25 cellular contexts compared by ENCODE assay signal in genomic region chr21:31909772-31910470, GRCh38. TPM values are rescaled to one million over a fixed set of nuclear protein-coding genes. Genes with fewer than 3 reads are reported as not detected.
DNase-seq lines count a peak whose midpoint lies in the region; ATAC-seq and TF ChIP-seq lines count a peak whose summit lies in the region.
"Had no signal": no experiment of that assay in that cellular context is flagged by ENCODE, and none has a peak within 500 bp of the region (broad histone marks: within the 10 kb centered on the region; RNA-seq: fewer than 3 reads in every experiment).

No MANE protein-coding gene starts in this region.

- H3K36me3 Mint-ChIP-seq in endothelial cell (ENCODE audit: low read depth, unreplicated experiment): peaks cover 6% of the 10 kb centered on the region
- no peaks in the 10 kb centered on the region for H3K36me3 Mint-ChIP-seq in activated T-helper 2 cell treated with anti-CD3 and anti-CD28 coated beads, Interferon-gamma antibody, Interleukin-2, Interleukin-4, amounts not matched to agents 10 μg/mL and 5 μg/mL and 100 μg/mL, durations not matched to agents 14 hours and 24 hours and 36 hours (ENCODE audit: low read depth)
- H3K36me3 Mint-ChIP-seq: activated naive CD4-positive, alpha-beta T cell treated with anti-CD3 and anti-CD28 coated beads, Interleukin-2, amount 10 ng/mL, durations not matched to agents 7 days and 5 days had no signal

- no peak overlapping the region for H2BK5ac ChIP-seq in neuronal stem cell (ENCODE audit: low read length)

- no peak overlapping the region for H2BK120ac ChIP-seq in neuronal stem cell (ENCODE audit: low read depth, low read length)

- H3K27me3 ChIP-seq in neuronal stem cell (ENCODE audit: control insufficient read depth in 3 of 3, insufficient read depth in 3 of 3, low read depth in 1 of 3, low read length in 3 of 3): no peaks in the 10 kb centered on the region
- H3K27me3 ChIP-seq: adrenal gland, body of pancreas had no signal

- no peaks in the 10 kb centered on the region for H3K27me3 Mint-ChIP-seq in endothelial cell (ENCODE audit: unreplicated experiment)
- H3K27me3 Mint-ChIP-seq in activated T-helper 2 cell treated with anti-CD3 and anti-CD28 coated beads, Interferon-gamma antibody, Interleukin-2, Interleukin-4, amounts not matched to agents 10 μg/mL and 5 μg/mL and 100 μg/mL, durations not matched to agents 14 hours and 24 hours and 36 hours (ENCODE audit: low read depth): peaks cover 19% of the 10 kb centered on the region

- H2BK12ac ChIP-seq in neuronal stem cell (ENCODE audit: low read length): no peak overlapping the region

- H3K27ac ChIP-seq in neuronal stem cell (replicated peaks; ENCODE audit: low read length): peak overlapping the region; percentile 86
- H3K27ac ChIP-seq: A549, adrenal gland, gastroesophageal sphincter, KMS-11 had no signal

- no peak for ATAC-seq in HG03442 (IDR thresholded peaks at IDR 0.05; ENCODE audit: unreplicated experiment)
- ATAC-seq: A549; activated CD8-positive, alpha-beta T cell treated with anti-CD3 and anti-CD28 coated beads for 36 hours; gastroesophageal sphincter; left lobe of liver; stimulated activated naive B cell treated with anti-CD40 and anti-IgM and Interleukin-4, amounts not matched to agents 10 μg/mL and 1 μg/mL and 100 μg/mL, for 72 hours had no signal

- H3K9me3 ChIP-seq in ES-I3 (ENCODE audit: control insufficient read depth, insufficient read depth, low read length) (no peaks in the 10 kb centered on the region), neuronal stem cell (replicated peaks in 1 of 2; ENCODE audit: control insufficient read depth in 2 of 2, insufficient read depth in 1 of 2, low read depth in 1 of 2, low read length in 2 of 2) (peaks cover 5 to 22% of the 10 kb centered on the region in 2 donors)
- H3K9me3 ChIP-seq: A549, adrenal gland, body of pancreas, gastroesophageal sphincter had no signal

- H4K8ac ChIP-seq in neuronal stem cell (ENCODE audit: low read depth, low read length): no peak overlapping the region

- H3K14ac ChIP-seq in neuronal stem cell (ENCODE audit: low read length): no peak overlapping the region

- no peak overlapping the region for H3K18ac ChIP-seq in neuronal stem cell (ENCODE audit: low read length)

- intact Hi-C loops in activated T-helper 2 cell treated with anti-CD3 and anti-CD28 coated beads, Interferon-gamma antibody, Interleukin-2, Interleukin-4, amounts not matched to agents 10 μg/mL and 5 μg/mL and 100 μg/mL, durations not matched to agents 14 hours and 24 hours and 36 hours (cut with micrococcal nuclease): no loop called here

- H3K36me3 ChIP-seq in ES-I3 (ENCODE audit: insufficient read depth, low read length) (no peaks in the 10 kb centered on the region), neuronal stem cell (replicated peaks in 1 of 2; ENCODE audit: control insufficient read depth in 2 of 2, insufficient read depth in 2 of 2, low read length in 2 of 2) (peaks cover 0 to 20% of the 10 kb centered on the region in 2 donors)
- H3K36me3 ChIP-seq: adrenal gland, gastroesophageal sphincter had no signal

- no peak overlapping the region for H4K91ac ChIP-seq in neuronal stem cell (ENCODE audit: low read depth, low read length, poor library complexity)

- H3K4me1 ChIP-seq in ES-I3 (ENCODE audit: insufficient read depth, low read length) (peaks cover 32% of the 10 kb centered on the region), neuronal stem cell (ENCODE audit: control insufficient read depth in 2 of 2, insufficient read depth in 1 of 2, low read depth in 1 of 2, low read length in 2 of 2) (peaks cover 28 to 31% of the 10 kb centered on the region in 2 donors)
- H3K4me1 ChIP-seq: adrenal gland, gastroesophageal sphincter had no signal

- no peak overlapping the region for H3K23ac ChIP-seq in neuronal stem cell (ENCODE audit: low read depth, low read length, poor library complexity)

- no peak overlapping the region for H2BK15ac ChIP-seq in neuronal stem cell (ENCODE audit: low read length)

- H3K9ac ChIP-seq in ES-I3 (ENCODE audit: low read depth, low read length) (peak overlapping the region; percentile 30), neuronal stem cell (ENCODE audit: low read depth, low read length, poor library complexity) (no peak overlapping the region)
- H3K9ac ChIP-seq: KMS-11 had no signal

- DNase-seq in NCI-H69 (lab: John Stamatoyannopoulos, UW) (peak; percentile 73), islet precursor cell (peak; percentile 47), neuronal stem cell (ENCODE audit: low spot score) (no peak), NCI-H82 (lab: John Stamatoyannopoulos, UW) (no peak), endothelial cell (ENCODE audit: low spot score) (no peak)
- no peak for DNase-seq in activated T-helper 2 cell treated with anti-CD3 and anti-CD28 coated beads, Interferon-gamma antibody, Interleukin-2, Interleukin-4, amounts not matched to agents 10 μg/mL and 5 μg/mL and 100 μg/mL, durations not matched to agents 14 hours and 24 hours and 36 hours (ENCODE audit: low spot score)
- DNase-seq: activated CD8-positive, alpha-beta memory T cell treated with anti-CD3 and anti-CD28 coated beads, Interleukin-2, amount 50 U/mL, for 48 hours; activated CD8-positive, alpha-beta T cell treated with anti-CD3 and anti-CD28 coated beads for 36 hours; activated naive CD4-positive, alpha-beta T cell treated with anti-CD3 and anti-CD28 coated beads, Interleukin-2, amount 10 ng/mL, durations not matched to agents 7 days and 5 days; adrenal gland; body of pancreas; hypothalamus; MM.1S; NCI-H1105 treated with DMSO at 0.1 percent for 48 hours; NCI-H2081; NCI-H526 treated with DMSO at 0.1 percent for 48 hours; SHP77 treated with DMSO at 0.1 percent for 48 hours; stimulated activated naive B cell treated with anti-CD40 and anti-IgM and Interleukin-4, amounts not matched to agents 10 μg/mL and 1 μg/mL and 100 μg/mL, for 72 hours had no signal

- H3K4me3 Mint-ChIP-seq in endothelial cell (ENCODE audit: unreplicated experiment): no peak overlapping the region
- no peak overlapping the region for H3K4me3 Mint-ChIP-seq in activated T-helper 2 cell treated with anti-CD3 and anti-CD28 coated beads, Interferon-gamma antibody, Interleukin-2, Interleukin-4, amounts not matched to agents 10 μg/mL and 5 μg/mL and 100 μg/mL, durations not matched to agents 14 hours and 24 hours and 36 hours (ENCODE audit: low read depth)
- H3K4me3 Mint-ChIP-seq: activated CD8-positive, alpha-beta T cell treated with anti-CD3 and anti-CD28 coated beads for 36 hours; activated naive CD4-positive, alpha-beta T cell treated with anti-CD3 and anti-CD28 coated beads, Interleukin-2, amount 10 ng/mL, durations not matched to agents 7 days and 5 days; stimulated activated naive B cell treated with anti-CD40 and anti-IgM and Interleukin-4, amounts not matched to agents 10 μg/mL and 1 μg/mL and 100 μg/mL, for 72 hours; T-helper 2 cell treated with Interferon-gamma antibody and Interleukin-4, amounts not matched to agents 5 μg/mL and 100 μg/mL, for 36 hours had no signal

- H3K27ac Mint-ChIP-seq in endothelial cell (ENCODE audit: unreplicated experiment): no peak overlapping the region
- no peak overlapping the region for H3K27ac Mint-ChIP-seq in activated T-helper 2 cell treated with anti-CD3 and anti-CD28 coated beads, Interferon-gamma antibody, Interleukin-2, Interleukin-4, amounts not matched to agents 10 μg/mL and 5 μg/mL and 100 μg/mL, durations not matched to agents 14 hours and 24 hours and 36 hours
- H3K27ac Mint-ChIP-seq: activated CD8-positive, alpha-beta T cell treated with anti-CD3 and anti-CD28 coated beads for 36 hours; activated naive CD4-positive, alpha-beta T cell treated with anti-CD3 and anti-CD28 coated beads, Interleukin-2, amount 10 ng/mL, durations not matched to agents 7 days and 5 days; stimulated activated naive B cell treated with anti-CD40 and anti-IgM and Interleukin-4, amounts not matched to agents 10 μg/mL and 1 μg/mL and 100 μg/mL, for 72 hours; T-helper 2 cell treated with Interferon-gamma antibody and Interleukin-4, amounts not matched to agents 5 μg/mL and 100 μg/mL, for 36 hours had no signal

- H2AFZ ChIP-seq in neuronal stem cell (ENCODE audit: low read length): peak overlapping the region; percentile 45

- H3K9me3 Mint-ChIP-seq in endothelial cell (ENCODE audit: unreplicated experiment): no peaks in the 10 kb centered on the region
- H3K9me3 Mint-ChIP-seq in activated T-helper 2 cell treated with anti-CD3 and anti-CD28 coated beads, Interferon-gamma antibody, Interleukin-2, Interleukin-4, amounts not matched to agents 10 μg/mL and 5 μg/mL and 100 μg/mL, durations not matched to agents 14 hours and 24 hours and 36 hours: no peaks in the 10 kb centered on the region
- H3K9me3 Mint-ChIP-seq: activated CD8-positive, alpha-beta T cell treated with anti-CD3 and anti-CD28 coated beads for 36 hours; activated naive CD4-positive, alpha-beta T cell treated with anti-CD3 and anti-CD28 coated beads, Interleukin-2, amount 10 ng/mL, durations not matched to agents 7 days and 5 days; stimulated activated naive B cell treated with anti-CD40 and anti-IgM and Interleukin-4, amounts not matched to agents 10 μg/mL and 1 μg/mL and 100 μg/mL, for 72 hours; T-helper 2 cell treated with Interferon-gamma antibody and Interleukin-4, amounts not matched to agents 5 μg/mL and 100 μg/mL, for 36 hours had no signal

- H3K4me1 Mint-ChIP-seq in endothelial cell (ENCODE audit: unreplicated experiment): peaks cover 17% of the 10 kb centered on the region
- no peaks in the 10 kb centered on the region for H3K4me1 Mint-ChIP-seq in activated T-helper 2 cell treated with anti-CD3 and anti-CD28 coated beads, Interferon-gamma antibody, Interleukin-2, Interleukin-4, amounts not matched to agents 10 μg/mL and 5 μg/mL and 100 μg/mL, durations not matched to agents 14 hours and 24 hours and 36 hours (ENCODE audit: low read depth)
- H3K4me1 Mint-ChIP-seq: activated naive CD4-positive, alpha-beta T cell treated with anti-CD3 and anti-CD28 coated beads, Interleukin-2, amount 10 ng/mL, durations not matched to agents 7 days and 5 days; stimulated activated naive B cell treated with anti-CD40 and anti-IgM and Interleukin-4, amounts not matched to agents 10 μg/mL and 1 μg/mL and 100 μg/mL, for 72 hours had no signal

- TF ChIP-seq CTCF in endothelial cell (IDR thresholded peaks at IDR 0.05; ENCODE audit: unreplicated experiment): no peak

- peak overlapping the region; percentile 28 for H3K4me2 ChIP-seq in neuronal stem cell (ENCODE audit: insufficient read depth, low read length, poor library complexity, severe bottlenecking)
- H3K4me2 ChIP-seq: A549, KMS-11 had no signal

- WGBS in neuronal stem cell (ENCODE audit: extremely low coverage in 2 of 2, insufficient read length in 2 of 2, insufficient replicate concordance in 1 of 2), 2 donors: no CpG with 5 or more reads among the region's 9 CpGs

- H3K4me3 ChIP-seq in neuronal stem cell (ENCODE audit: low read length in 2 of 2): peak overlapping the region in 1 of 2 donors; percentile 11
- H3K4me3 ChIP-seq: A549, adrenal gland, body of pancreas, gastroesophageal sphincter had no signal

- peaks cover 9% of the 10 kb centered on the region for H3K79me1 ChIP-seq in neuronal stem cell (ENCODE audit: low read depth, low read length)

- H2AK5ac ChIP-seq in neuronal stem cell (ENCODE audit: low read depth, low read length): no peak overlapping the region

- H3K4ac ChIP-seq in neuronal stem cell (ENCODE audit: low read length): no peak overlapping the region

RNA-seq across cellular contexts. Expression of gene HUNK, which starts 37.1 kb away (rescaled TPM):
- 5.4 TPM for polyA plus RNA-seq in neuronal stem cell (2013, experiment 1 of 2)
- polyA plus RNA-seq in neuronal stem cell (2013, experiment 2 of 2): 5.4 TPM
- total RNA-seq in endothelial cell (ENCODE audit: unreplicated experiment): 19.3 TPM
- 0.43 and 0.55 TPM in 2 replicates for total RNA-seq in activated T-helper 2 cell treated with anti-CD3 and anti-CD28 coated beads, Interferon-gamma antibody, Interleukin-2, Interleukin-4, amounts not matched to agents 10 μg/mL and 5 μg/mL and 100 μg/mL, durations not matched to agents 14 hours and 24 hours and 36 hours

Comparison
In these comparisons a context has a peak if more than half of its experiments do, and no peak if none do; other contexts are left out.
1. DNase-seq: peak in NCI-H69 (single experiment) and islet precursor cell (single experiment); none in neuronal stem cell (single experiment), NCI-H82 (single experiment), endothelial cell (single experiment) and activated T-helper 2 cell treated with anti-CD3 and anti-CD28 coated beads, Interferon-gamma antibody, Interleukin-2, Interleukin-4, amounts not matched to agents 10 μg/mL and 5 μg/mL and 100 μg/mL, durations not matched to agents 14 hours and 24 hours and 36 hours (single experiment).
2. RNA of gene HUNK, which starts 37.1 kb away (total RNA-seq): 19.3 TPM in endothelial cell (single experiment); 0.43 to 0.55 TPM in activated T-helper 2 cell treated with anti-CD3 and anti-CD28 coated beads, Interferon-gamma antibody, Interleukin-2, Interleukin-4, amounts not matched to agents 10 μg/mL and 5 μg/mL and 100 μg/mL, durations not matched to agents 14 hours and 24 hours and 36 hours; every median in the first group is over 10 times any median in the second.